ENCODE assay signal across 8 cellular contexts in genomic region chr1:37477198-37477931, GRCh38.
DNase-seq lines count a peak whose midpoint lies in the region; ATAC-seq lines count a peak whose summit lies in the region.

No MANE protein-coding gene starts in this region.

- H3K9ac ChIP-seq in duodenal mucosa (ENCODE audit: low read depth in 1 of 2, low read length in 2 of 2), result peak overlapping the region; percentile 99 to 100

- peaks cover 38 to 47% of the 10 kb centered on the region in 2 donors for H3K36me3 ChIP-seq in duodenal mucosa (ENCODE audit: control insufficient read depth in 1 of 2, insufficient read depth in 2 of 2, low read length in 2 of 2)
- peaks cover 25 to 35% of the 10 kb centered on the region in 2 donors for H3K36me3 ChIP-seq in muscle layer of duodenum (ENCODE audit: control insufficient read depth in 1 of 2, insufficient read depth in 2 of 2, low read length in 2 of 2)

- H3K27ac ChIP-seq in duodenal mucosa (ENCODE audit: low read depth, low read length) (peak overlapping the region; percentile 97), muscle layer of duodenum (ENCODE audit: low read length) (peak overlapping the region; percentile 99)

- peaks cover 62 to 71% of the 10 kb centered on the region in 2 donors for H3K4me1 ChIP-seq in duodenal mucosa (ENCODE audit: control insufficient read depth in 1 of 2, insufficient read depth in 2 of 2, low read length in 2 of 2)
- peaks cover 37 to 69% of the 10 kb centered on the region in 2 donors for H3K4me1 ChIP-seq in muscle layer of duodenum (ENCODE audit: control insufficient read depth in 1 of 2, insufficient read depth in 2 of 2, low read length in 2 of 2)

- ATAC-seq in GM21367 (IDR thresholded peaks at IDR 0.05; ENCODE audit: unreplicated experiment), result peak; percentile 32

- H3K9me3 ChIP-seq in duodenal mucosa (ENCODE audit: control insufficient read depth in 1 of 2, low read length in 2 of 2) (no peaks in the 10 kb centered on the region), muscle layer of duodenum (ENCODE audit: control insufficient read depth in 1 of 2, low read length in 2 of 2) (no peaks in the 10 kb centered on the region)

- peak; percentile 68 for DNase-seq in CMK (ENCODE audit: low read depth)
- DNase-seq in KBM-7, result peak; percentile 25
- peak; percentile 87 to 91 for DNase-seq in activated CD4-positive, alpha-beta T cell treated with anti-CD3 and anti-CD28 coated beads, Interleukin-2, amount 50 U/mL, for 4 hours
- DNase-seq in stimulated activated naive CD4-positive, alpha-beta T cell (lab: John Stamatoyannopoulos, UW), result peak; percentile 62 to 92 (median 78)
- no peak for DNase-seq in nucleus accumbens (lab: John Stamatoyannopoulos, UW)

- peak overlapping the region; percentile 94 to 97 for H3K4me3 ChIP-seq in duodenal mucosa (ENCODE audit: low read depth in 1 of 2, low read length in 2 of 2)
- H3K4me3 ChIP-seq in muscle layer of duodenum (ENCODE audit: low read depth in 1 of 2, low read length in 2 of 2), result peak overlapping the region; percentile 74 to 98

- in situ Hi-C loops in KBM-7 (cut with MboI; ENCODE audit: low pct_unique_long_range_greater_than_20kb, low sequenced_read_pairs), result no loop called here

- H3K27me3 ChIP-seq in duodenal mucosa (ENCODE audit: control insufficient read depth in 1 of 2, insufficient read depth in 2 of 2, low read length in 2 of 2) (no peaks in the 10 kb centered on the region), muscle layer of duodenum (ENCODE audit: low read depth, low read length) (no peaks in the 10 kb centered on the region)

Comparison
In these comparisons a context has a peak if more than half of its experiments do, and no peak if none do; other contexts are left out.
1. DNase-seq: peak in CMK (single experiment), KBM-7 (single experiment), activated CD4-positive, alpha-beta T cell treated with anti-CD3 and anti-CD28 coated beads, Interleukin-2, amount 50 U/mL, for 4 hours (2 of 2) and stimulated activated naive CD4-positive, alpha-beta T cell (6 of 6); none in nucleus accumbens (0 of 56).